12 cellular contexts compared by ENCODE assay signal in the genomic region with DNA sequence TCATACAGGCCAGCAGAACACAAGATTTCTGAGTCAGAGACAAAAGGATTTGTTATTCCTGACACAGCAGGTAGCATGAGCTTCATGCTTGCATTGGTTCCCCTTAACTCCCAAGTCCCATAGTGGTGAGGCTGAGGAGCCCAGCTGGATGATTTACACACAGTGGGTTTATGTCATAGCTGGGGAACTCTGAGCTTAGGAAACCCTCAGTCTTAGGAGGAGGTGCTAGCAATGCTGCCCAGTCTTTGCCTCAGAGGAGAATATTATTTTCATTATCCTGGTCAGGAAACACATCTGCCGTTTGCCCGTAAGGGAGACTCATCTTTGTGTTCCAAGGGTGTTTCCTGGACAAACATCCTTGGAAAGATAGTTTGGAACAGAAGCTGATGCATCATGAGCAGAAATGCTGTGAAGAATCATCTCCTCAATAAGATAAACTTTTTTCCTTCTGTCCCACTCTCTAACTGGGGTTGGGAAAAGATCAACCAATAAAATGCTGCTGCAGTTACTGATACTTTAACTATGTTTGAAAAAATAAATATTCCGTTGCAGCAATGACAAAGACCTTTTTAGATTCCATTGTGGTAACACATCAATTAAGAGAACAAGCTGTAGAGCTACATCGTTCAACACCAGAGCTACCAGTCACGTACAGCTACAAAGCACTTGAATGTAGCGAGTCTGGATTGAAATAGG.
DNase-seq lines count a peak whose midpoint lies in the region; ATAC-seq, FAIRE-seq and TF ChIP-seq lines count a peak whose summit lies in the region.
"Had no signal": no experiment of that assay in that cellular context is flagged by ENCODE, and none has a peak within 500 bp of the region (broad histone marks: within the 10 kb centered on the region; RNA-seq: fewer than 3 reads in every experiment).

No MANE protein-coding gene starts in this region.

- ATAC-seq in left cardiac atrium (no peak), GM21737 (IDR thresholded peaks at IDR 0.05; ENCODE audit: unreplicated experiment) (no peak)

- peak; percentile 98 for FAIRE-seq in astrocyte (lab: Jason Lieb, UNC)

- H3K4me1 Mint-ChIP-seq in astrocyte (ENCODE audit: low read depth, unreplicated experiment), result peaks cover 9% of the 10 kb centered on the region
- no peaks in the 10 kb centered on the region for H3K4me1 Mint-ChIP-seq in activated naive CD4-positive, alpha-beta T cell treated with anti-CD3 and anti-CD28 coated beads, Interleukin-2, amount 10 ng/mL, durations not matched to agents 7 days and 5 days
- H3K4me1 Mint-ChIP-seq: activated B cell treated with CpG ODN at 0.5 μM for 24 hours had no signal

- TF ChIP-seq CTCF in left ventricle myocardium inferior (IDR thresholded peaks at IDR 0.05; ENCODE audit: borderline replicate concordance) (no peak), astrocyte (IDR thresholded peaks at IDR 0.05; ENCODE audit: insufficient read depth, low read depth, low read length) (no peak)

- CTCF ChIA-PET in activated naive CD4-positive, alpha-beta T cell treated with anti-CD3 and anti-CD28 coated beads, Interleukin-2, amount 10 ng/mL, durations not matched to agents 7 days and 5 days (lab: Charles Lee), result interaction anchor here (1.1 kb wide), 1 partner anchor 18 kb away, joined by 5 read pairs; no protein-coding TSS in a partner anchor

- H3K27ac Mint-ChIP-seq in astrocyte (ENCODE audit: unreplicated experiment), result peak overlapping the region; percentile 27
- no peak overlapping the region for H3K27ac Mint-ChIP-seq in activated naive CD4-positive, alpha-beta T cell treated with anti-CD3 and anti-CD28 coated beads, Interleukin-2, amount 10 ng/mL, durations not matched to agents 7 days and 5 days
- H3K27ac Mint-ChIP-seq: activated B cell treated with CpG ODN at 0.5 μM for 24 hours; activated T-helper 2 cell treated with anti-CD3 and anti-CD28 coated beads, Interferon-gamma antibody, Interleukin-2, Interleukin-4, amounts not matched to agents 10 μg/mL and 5 μg/mL and 100 μg/mL, durations not matched to agents 14 hours and 24 hours and 36 hours had no signal

- no peaks in the 10 kb centered on the region for H3K79me2 ChIP-seq in astrocyte (ENCODE audit: insufficient read depth, low read length)

- H3K9me3 ChIP-seq in left ventricle myocardium inferior (replicated peaks) (no peaks in the 10 kb centered on the region), astrocyte (ENCODE audit: insufficient read depth, low read depth, low read length) (no peaks in the 10 kb centered on the region)

- H2AFZ ChIP-seq in astrocyte (ENCODE audit: low read depth, low read length), result no peak overlapping the region

- H3K4me2 ChIP-seq in astrocyte (ENCODE audit: low read length), result peak overlapping the region; percentile 67
- H3K4me2 ChIP-seq: BLaER1 had no signal

- H3K9ac ChIP-seq in astrocyte (ENCODE audit: low read length), result peak overlapping the region; percentile 72
- H3K9ac ChIP-seq: BLaER1 had no signal

- no peaks in the 10 kb centered on the region for H4K20me1 ChIP-seq in astrocyte (ENCODE audit: insufficient read depth, low read length)
- H4K20me1 ChIP-seq: BLaER1 had no signal

- H3K27ac ChIP-seq in left ventricle myocardium inferior (replicated peaks), result peak overlapping the region; percentile 47
- peak overlapping the region; percentile 87 for H3K27ac ChIP-seq in astrocyte (ENCODE audit: low read depth, low read length)
- H3K27ac ChIP-seq: BLaER1 had no signal

- peaks cover 5% of the 10 kb centered on the region for H3K36me3 Mint-ChIP-seq in astrocyte (ENCODE audit: low read depth, unreplicated experiment)
- H3K36me3 Mint-ChIP-seq in activated naive CD4-positive, alpha-beta T cell treated with anti-CD3 and anti-CD28 coated beads, Interleukin-2, amount 10 ng/mL, durations not matched to agents 7 days and 5 days, result no peaks in the 10 kb centered on the region

- H3K4me3 Mint-ChIP-seq in astrocyte (ENCODE audit: unreplicated experiment), result no peak overlapping the region
- no peak overlapping the region for H3K4me3 Mint-ChIP-seq in activated naive CD4-positive, alpha-beta T cell treated with anti-CD3 and anti-CD28 coated beads, Interleukin-2, amount 10 ng/mL, durations not matched to agents 7 days and 5 days
- H3K4me3 Mint-ChIP-seq: activated B cell treated with CpG ODN at 0.5 μM for 24 hours had no signal

- H3K9me3 Mint-ChIP-seq in astrocyte (ENCODE audit: unreplicated experiment), result peaks cover 2% of the 10 kb centered on the region
- H3K9me3 Mint-ChIP-seq in activated naive CD4-positive, alpha-beta T cell treated with anti-CD3 and anti-CD28 coated beads, Interleukin-2, amount 10 ng/mL, durations not matched to agents 7 days and 5 days, result no peaks in the 10 kb centered on the region
- H3K9me3 Mint-ChIP-seq: activated B cell treated with CpG ODN at 0.5 μM for 24 hours; activated T-helper 2 cell treated with anti-CD3 and anti-CD28 coated beads, Interferon-gamma antibody, Interleukin-2, Interleukin-4, amounts not matched to agents 10 μg/mL and 5 μg/mL and 100 μg/mL, durations not matched to agents 14 hours and 24 hours and 36 hours had no signal

- intact Hi-C loops in left ventricle myocardium inferior (cut with micrococcal nuclease) (no loop called here), left cardiac atrium (cut with DNase I) (no loop called here)

- H3K27me3 Mint-ChIP-seq in astrocyte (ENCODE audit: low read depth, unreplicated experiment), result no peaks in the 10 kb centered on the region
- peaks cover 8% of the 10 kb centered on the region for H3K27me3 Mint-ChIP-seq in activated naive CD4-positive, alpha-beta T cell treated with anti-CD3 and anti-CD28 coated beads, Interleukin-2, amount 10 ng/mL, durations not matched to agents 7 days and 5 days
- H3K27me3 Mint-ChIP-seq: activated B cell treated with CpG ODN at 0.5 μM for 24 hours had no signal

- H3K4me3 ChIP-seq in left ventricle myocardium inferior, result no peak overlapping the region
- no peak overlapping the region for H3K4me3 ChIP-seq in astrocyte (ENCODE audit: insufficient read depth, low read depth, low read length)
- H3K4me3 ChIP-seq: BLaER1 had no signal

- no peaks in the 10 kb centered on the region for H3K36me3 ChIP-seq in left ventricle myocardium inferior
- H3K36me3 ChIP-seq in astrocyte (ENCODE audit: insufficient read depth, low read length), result no peaks in the 10 kb centered on the region

- DNase-seq in left ventricle myocardium inferior (no peak), left cardiac atrium (no peak), astrocyte (ENCODE audit: low read depth) (peak; percentile 97), hepatic stellate cell (ENCODE audit: low spot score) (peak; percentile 66), NCI-H2227 (lab: John Stamatoyannopoulos, UW; ENCODE audit: unreplicated experiment) (no peak), occipital lobe (lab: John Stamatoyannopoulos, UW) (no peak)
- DNase-seq in activated naive CD4-positive, alpha-beta T cell treated with anti-CD3 and anti-CD28 coated beads, Interleukin-2, amount 10 ng/mL, durations not matched to agents 7 days and 5 days, result no peak
- DNase-seq: activated B cell treated with CpG ODN at 0.5 μM for 24 hours, NCI-H1930 had no signal

- H3K4me1 ChIP-seq in left ventricle myocardium inferior (peaks cover 44% of the 10 kb centered on the region), astrocyte (ENCODE audit: insufficient read depth, low read length) (peaks cover 21% of the 10 kb centered on the region)

- H3K27me3 ChIP-seq in left ventricle myocardium inferior (ENCODE audit: low read depth) (no peaks in the 10 kb centered on the region), astrocyte (ENCODE audit: insufficient read depth, low read length) (no peaks in the 10 kb centered on the region)
- H3K27me3 ChIP-seq: BLaER1 had no signal

Comparison
In these comparisons a context has a peak if more than half of its experiments do, and no peak if none do; other contexts are left out.
1. DNase-seq: peak in astrocyte (single experiment) and hepatic stellate cell (single experiment); none in left ventricle myocardium inferior (single experiment), left cardiac atrium (single experiment), activated naive CD4-positive, alpha-beta T cell treated with anti-CD3 and anti-CD28 coated beads, Interleukin-2, amount 10 ng/mL, durations not matched to agents 7 days and 5 days (single experiment), NCI-H2227 (single experiment) and occipital lobe (single experiment).